22 cellular contexts compared by ENCODE assay signal in genomic region chr12:93186131-93186530, GRCh38.
A peak's percentile ranks its signal among the peaks of the same experiment; 100 is the strongest.
DNase-seq lines count a peak whose midpoint lies in the region; ATAC-seq and TF ChIP-seq lines count a peak whose summit lies in the region.
"Had no signal": no experiment of that assay in that cellular context is flagged by ENCODE, and none has a peak within 500 bp of the region (broad histone marks: within the 10 kb centered on the region; RNA-seq: fewer than 3 reads in every experiment).

No MANE protein-coding gene starts in this region.

- no peak overlapping the region for H3K27ac Mint-ChIP-seq in activated CD4-positive, alpha-beta T cell treated with anti-CD3 and anti-CD28 coated beads for 36 hours
- H3K27ac Mint-ChIP-seq in activated CD4-positive, alpha-beta T cell treated with anti-CD3 and anti-CD28 coated beads, Interleukin-2, amount 10 ng/mL, durations not matched to agents 7 days and 5 days, result no peak overlapping the region
- H3K27ac Mint-ChIP-seq: CD8-positive, alpha-beta T cell; progenitor cell of endocrine pancreas had no signal

- CTCF ChIA-PET in activated CD4-positive, alpha-beta T cell treated with anti-CD3 and anti-CD28 coated beads for 36 hours (lab: Charles Lee), result interaction anchor here (0.8 to 1.3 kb wide), 3 partner anchors 15 to 194 kb away, joined by 3 to 5 read pairs (median 4); no protein-coding TSS in a partner anchor
- CTCF ChIA-PET in activated CD4-positive, alpha-beta T cell treated with anti-CD3 and anti-CD28 coated beads, Interleukin-2, amount 10 ng/mL, durations not matched to agents 7 days and 5 days (lab: Charles Lee), result interaction anchor here (0.5 to 0.6 kb wide), 2 partner anchors 68 to 170 kb away, joined by 3 read pairs; no protein-coding TSS in a partner anchor

- no peak overlapping the region for H3K9ac ChIP-seq in adipocyte (ENCODE audit: low read length)
- H3K9ac ChIP-seq: SK-N-SH had no signal

- TF ChIP-seq POLR2A in transverse colon (IDR thresholded peaks at IDR 0.05), result no peak

- H3K27ac ChIP-seq in neutrophil (peak overlapping the region; percentile 84), transverse colon (no peak overlapping the region)

- TF ChIP-seq CTCF in neutrophil (IDR thresholded peaks at IDR 0.05), result no peak
- TF ChIP-seq CTCF in transverse colon (IDR thresholded peaks at IDR 0.05), result no peak

- peaks cover 23% of the 10 kb centered on the region for H3K4me1 Mint-ChIP-seq in activated CD4-positive, alpha-beta T cell treated with anti-CD3 and anti-CD28 coated beads for 36 hours
- peaks cover 22% of the 10 kb centered on the region for H3K4me1 Mint-ChIP-seq in activated CD4-positive, alpha-beta T cell treated with anti-CD3 and anti-CD28 coated beads, Interleukin-2, amount 10 ng/mL, durations not matched to agents 7 days and 5 days

- H3K9me3 ChIP-seq in adipocyte (ENCODE audit: control insufficient read depth, low read length) (no peaks in the 10 kb centered on the region), neutrophil (no peaks in the 10 kb centered on the region), transverse colon (no peaks in the 10 kb centered on the region)
- H3K9me3 ChIP-seq: heart left ventricle, SK-N-SH, upper lobe of left lung had no signal

- H3K27me3 ChIP-seq in adipocyte (replicated peaks; ENCODE audit: control insufficient read depth, insufficient read depth, low read length) (no peaks in the 10 kb centered on the region), neutrophil (no peaks in the 10 kb centered on the region), transverse colon (no peaks in the 10 kb centered on the region)
- H3K27me3 ChIP-seq: heart left ventricle, upper lobe of left lung had no signal

- intact Hi-C loops in activated CD4-positive, alpha-beta T cell treated with anti-CD3 and anti-CD28 coated beads for 36 hours (cut with DNase I, micrococcal nuclease), result no loop called here
- intact Hi-C loops in transverse colon (cut with DNase I; ENCODE audit: low total_unique reads), result no loop called here

- H3K36me3 ChIP-seq in adipocyte (ENCODE audit: control insufficient read depth, insufficient read depth, low read length, severe bottlenecking) (no peaks in the 10 kb centered on the region), neutrophil (no peaks in the 10 kb centered on the region), transverse colon (no peaks in the 10 kb centered on the region)
- H3K36me3 ChIP-seq: heart left ventricle, upper lobe of left lung had no signal

- no peaks in the 10 kb centered on the region for H3K9me3 Mint-ChIP-seq in activated CD4-positive, alpha-beta T cell treated with anti-CD3 and anti-CD28 coated beads for 36 hours (ENCODE audit: low read depth)
- H3K9me3 Mint-ChIP-seq in activated CD4-positive, alpha-beta T cell treated with anti-CD3 and anti-CD28 coated beads, Interleukin-2, amount 10 ng/mL, durations not matched to agents 7 days and 5 days, result peaks cover 15% of the 10 kb centered on the region
- H3K9me3 Mint-ChIP-seq: CD8-positive, alpha-beta T cell; naive thymus-derived CD8-positive, alpha-beta T cell had no signal

- no peaks in the 10 kb centered on the region for H3K36me3 Mint-ChIP-seq in activated CD4-positive, alpha-beta T cell treated with anti-CD3 and anti-CD28 coated beads for 36 hours (ENCODE audit: low read depth)
- peaks cover 7% of the 10 kb centered on the region for H3K36me3 Mint-ChIP-seq in activated CD4-positive, alpha-beta T cell treated with anti-CD3 and anti-CD28 coated beads, Interleukin-2, amount 10 ng/mL, durations not matched to agents 7 days and 5 days (ENCODE audit: low read depth)
- H3K36me3 Mint-ChIP-seq: CD8-positive, alpha-beta T cell; naive thymus-derived CD8-positive, alpha-beta T cell had no signal

- ATAC-seq in activated CD4-positive, alpha-beta T cell treated with anti-CD3 and anti-CD28 coated beads for 36 hours, result peak; percentile 69
- ATAC-seq: CD8-positive, alpha-beta T cell; heart left ventricle; naive thymus-derived CD8-positive, alpha-beta T cell; Panc1 had no signal

- in situ Hi-C loops in KBM-7 (cut with MboI; ENCODE audit: low pct_unique_long_range_greater_than_20kb, low sequenced_read_pairs), result no loop called here
- in situ Hi-C loops in transverse colon (cut with MboI; ENCODE audit: low pct_ligation_motif_present in 1 of 4, low pct_unique_long_range_greater_than_20kb in 1 of 4, low sequenced_read_pairs in 3 of 4), result no loop called here

- H3K4me1 ChIP-seq in adipocyte (ENCODE audit: control insufficient read depth, insufficient read depth, low read length) (peaks cover 27% of the 10 kb centered on the region), neutrophil (ENCODE audit: control insufficient read depth in 1 of 2, insufficient read depth in 1 of 2, low read depth in 1 of 2, low read length in 1 of 2) (peaks cover 34 to 42% of the 10 kb centered on the region in 2 experiments), transverse colon (peaks cover 8 to 24% (median 12%) of the 10 kb centered on the region in 4 donors)

- WGBS in transverse colon (ENCODE audit: low coverage in 1 of 2), 2 donors, result 75 to 87% methylated on average over 2 of the region's 2 CpGs

- H3K4me3 ChIP-seq in adipocyte (ENCODE audit: low read length) (no peak overlapping the region), neutrophil (ENCODE audit: low read depth in 1 of 2, low read length in 1 of 2) (no peak overlapping the region), transverse colon (no peak overlapping the region)
- H3K4me3 ChIP-seq: heart left ventricle, upper lobe of left lung had no signal

- no peaks in the 10 kb centered on the region for H3K27me3 Mint-ChIP-seq in activated CD4-positive, alpha-beta T cell treated with anti-CD3 and anti-CD28 coated beads for 36 hours
- H3K27me3 Mint-ChIP-seq in activated CD4-positive, alpha-beta T cell treated with anti-CD3 and anti-CD28 coated beads, Interleukin-2, amount 10 ng/mL, durations not matched to agents 7 days and 5 days, result no peaks in the 10 kb centered on the region
- H3K27me3 Mint-ChIP-seq: naive thymus-derived CD8-positive, alpha-beta T cell; progenitor cell of endocrine pancreas had no signal

- peak; percentile 42 for DNase-seq in activated CD4-positive, alpha-beta T cell treated with anti-CD3 and anti-CD28 coated beads for 36 hours
- DNase-seq in activated CD4-positive, alpha-beta T cell treated with anti-CD3 and anti-CD28 coated beads, Interleukin-2, amount 10 ng/mL, durations not matched to agents 7 days and 5 days, result no peak
- DNase-seq in KBM-7 (peak; percentile 10), adipocyte (ENCODE audit: low read depth) (peak; percentile 74), mucosa of gallbladder (ENCODE audit: low spot score) (no peak), transverse colon (no peak), DMS153 (lab: John Stamatoyannopoulos, UW) (no peak)
- DNase-seq: activated T-cell treated with anti-CD3 and anti-CD28 coated beads, Interleukin-2, amount 50 U/mL, for 1 hour; CD8-positive, alpha-beta T cell; DND-41; heart left ventricle; mammary epithelial cell; naive thymus-derived CD8-positive, alpha-beta T cell; NCI-H1092; NCI-H2107; NCI-H69; SK-N-SH; stimulated activated naive CD4-positive, alpha-beta T cell; upper lobe of left lung had no signal

- POLR2A ChIA-PET in activated CD4-positive, alpha-beta T cell treated with anti-CD3 and anti-CD28 coated beads for 36 hours (lab: Charles Lee), result no interaction called here
- POLR2A ChIA-PET in activated CD4-positive, alpha-beta T cell treated with anti-CD3 and anti-CD28 coated beads, Interleukin-2, amount 10 ng/mL, durations not matched to agents 7 days and 5 days (lab: Charles Lee), result no interaction called here

- no peak for TF ChIP-seq EP300 in transverse colon (IDR thresholded peaks at IDR 0.05; ENCODE audit: low read depth)

- no peak overlapping the region for H3K4me3 Mint-ChIP-seq in activated CD4-positive, alpha-beta T cell treated with anti-CD3 and anti-CD28 coated beads for 36 hours
- H3K4me3 Mint-ChIP-seq in activated CD4-positive, alpha-beta T cell treated with anti-CD3 and anti-CD28 coated beads, Interleukin-2, amount 10 ng/mL, durations not matched to agents 7 days and 5 days, result no peak overlapping the region
- H3K4me3 Mint-ChIP-seq: CD8-positive, alpha-beta T cell; naive thymus-derived CD8-positive, alpha-beta T cell had no signal

Comparison
In these comparisons a context has a peak if more than half of its experiments do, and no peak if none do; other contexts are left out.
1. DNase-seq: peak in activated CD4-positive, alpha-beta T cell treated with anti-CD3 and anti-CD28 coated beads for 36 hours (single experiment), KBM-7 (single experiment) and adipocyte (single experiment); none in activated CD4-positive, alpha-beta T cell treated with anti-CD3 and anti-CD28 coated beads, Interleukin-2, amount 10 ng/mL, durations not matched to agents 7 days and 5 days (single experiment), mucosa of gallbladder (single experiment), transverse colon (single experiment) and DMS153 (single experiment).